8 cellular contexts compared by ENCODE assay signal in genomic region chr2:130798472-130799221, GRCh38.
DNase-seq lines count a peak whose midpoint lies in the region; ATAC-seq and TF ChIP-seq lines count a peak whose summit lies in the region.

No MANE protein-coding gene starts in this region.

- H3K36me3 ChIP-seq in HAP-1 (replicated peaks) (no peaks in the 10 kb centered on the region), NT2/D1 (ENCODE audit: insufficient read depth, insufficient read length, low read length) (no peaks in the 10 kb centered on the region), muscle layer of colon (ENCODE audit: insufficient read depth, low read length) (no peaks in the 10 kb centered on the region)

- ATAC-seq in HG03039 (IDR thresholded peaks at IDR 0.05; ENCODE audit: unreplicated experiment): no peak
- no peak for ATAC-seq in HG02840 (IDR thresholded peaks at IDR 0.05; ENCODE audit: low FRiP score, unreplicated experiment)

- DNase-seq in HAP-1 (ENCODE audit: low spot score in 2 of 2) (peak in 1 of 2 experiments; percentile 56), NT2/D1 (ENCODE audit: low read depth, low spot score) (no peak), ecto neural progenitor cell (ENCODE audit: low spot score) (peak; percentile 74), NCI-H1048 (lab: John Stamatoyannopoulos, UW) (no peak), GM13977 (ENCODE audit: low spot score) (no peak)

- H3K9ac ChIP-seq in NT2/D1 (ENCODE audit: insufficient read length, low read depth) (peak overlapping the region; percentile 68), muscle layer of colon (ENCODE audit: low read length) (peak overlapping the region; percentile 37)

- TF ChIP-seq CTCF in GM13977 (IDR thresholded peaks at IDR 0.05; ENCODE audit: extremely low read depth, insufficient read depth, missing control alignments): no peak

- H3K27ac ChIP-seq in muscle layer of colon (ENCODE audit: low read depth, low read length): peak overlapping the region; percentile 35

- H3K4me3 ChIP-seq in HAP-1 (peak overlapping the region; percentile 68; the same call in 1 of the 2 replicates), NT2/D1 (ENCODE audit: insufficient read length, low read depth) (peak overlapping the region; percentile 77), muscle layer of colon (ENCODE audit: low read depth in 1 of 2, low read length in 2 of 2) (peak overlapping the region; percentile 70 to 80)

- in situ Hi-C loops in HAP-1 (cut with MboI; ENCODE audit: low sequenced_read_pairs) (no loop called here), GM13977 (cut with MboI; ENCODE audit: low pct_unique_long_range_greater_than_20kb, low sequenced_read_pairs, unreplicated experiment) (no loop called here)

- no peaks in the 10 kb centered on the region for H3K9me3 ChIP-seq in HAP-1
- no peaks in the 10 kb centered on the region for H3K9me3 ChIP-seq in NT2/D1 (ENCODE audit: insufficient read depth, low read length)
- H3K9me3 ChIP-seq in muscle layer of colon (ENCODE audit: low read length): no peaks in the 10 kb centered on the region

- H3K27me3 ChIP-seq in HAP-1 (ENCODE audit: low read depth): no peaks in the 10 kb centered on the region
- H3K27me3 ChIP-seq in NT2/D1 (ENCODE audit: insufficient read depth, insufficient read length): peaks cover 23% of the 10 kb centered on the region
- H3K27me3 ChIP-seq in muscle layer of colon (ENCODE audit: control insufficient read depth in 1 of 2, insufficient read depth in 2 of 2, low read length in 2 of 2): no peaks in the 10 kb centered on the region

- peaks cover 6% of the 10 kb centered on the region; the same call in 1 of the 2 replicates for H3K4me1 ChIP-seq in HAP-1
- H3K4me1 ChIP-seq in NT2/D1 (ENCODE audit: insufficient read depth, insufficient read length): peaks cover 15% of the 10 kb centered on the region
- H3K4me1 ChIP-seq in muscle layer of colon (ENCODE audit: insufficient read depth, low read length): peaks cover 7% of the 10 kb centered on the region
